ENCODE assay signal across 12 cellular contexts in genomic region chr17:71412803-71413202, GRCh38.
DNase-seq lines count a peak whose midpoint lies in the region; ATAC-seq and TF ChIP-seq lines count a peak whose summit lies in the region.
"Had no signal": no experiment of that assay in that cellular context is flagged by ENCODE, and none has a peak within 500 bp of the region (broad histone marks: within the 10 kb centered on the region; RNA-seq: fewer than 3 reads in every experiment).

No MANE protein-coding gene starts in this region.

- H3K4me3 Mint-ChIP-seq in chondrocyte (ENCODE audit: unreplicated experiment), result no peak overlapping the region
- H3K4me3 Mint-ChIP-seq in activated T-cell treated with anti-CD3 and anti-CD28 coated beads, Interleukin-2, amount 50 U/mL, for 4 hours, result no peak overlapping the region

- peak overlapping the region; percentile 93 for H3K27ac Mint-ChIP-seq in chondrocyte (ENCODE audit: unreplicated experiment)

- TF ChIP-seq CTCF in chondrocyte (IDR thresholded peaks at IDR 0.05) (no peak), spleen (IDR thresholded peaks at IDR 0.05 in 8 of 11, conservative IDR thresholded peaks at IDR 0.05 in 3 of 11) (no peak)

- no peaks in the 10 kb centered on the region for H3K36me3 Mint-ChIP-seq in chondrocyte (ENCODE audit: low read depth)
- no peaks in the 10 kb centered on the region for H3K36me3 Mint-ChIP-seq in activated T-cell treated with anti-CD3 and anti-CD28 coated beads, Interleukin-2, amount 50 U/mL, for 4 hours (ENCODE audit: insufficient read depth)

- DNase-seq in GM03348 (ENCODE audit: low spot score) (peak; percentile 85), NOMO-1 treated with DMSO at 0.1 percent for 48 hours (lab: John Stamatoyannopoulos, UW; ENCODE audit: unreplicated experiment) (peak; percentile 90), chondrocyte (ENCODE audit: low spot score) (no peak), non-pigmented ciliary epithelial cell (ENCODE audit: low read depth) (peak; percentile 97), spleen (no peak), GDM1 (lab: John Stamatoyannopoulos, UW) (no peak)
- no peak for DNase-seq in stimulated activated naive CD4-positive, alpha-beta T cell treated with Interleukin-2 at 50 U/mL for 16 hours (lab: John Stamatoyannopoulos, UW)
- DNase-seq in activated T-cell treated with anti-CD3 and anti-CD28 coated beads, Interleukin-2, amount 50 U/mL, for 4 hours, result no peak
- DNase-seq: DMS79 treated with DMSO at 0.1 percent for 48 hours; effector memory CD4-positive, alpha-beta T cell; left ventricle myocardium inferior; uterus had no signal

- H3K4me1 ChIP-seq in spleen, result no peaks in the 10 kb centered on the region
- H3K4me1 ChIP-seq: left ventricle myocardium inferior, uterus had no signal

- no peak for TF ChIP-seq POLR2A in spleen (IDR thresholded peaks at IDR 0.05)

- peaks cover 0 to 4% (median 0%) of the 10 kb centered on the region in 8 donors for H3K9me3 ChIP-seq in spleen
- H3K9me3 ChIP-seq: left ventricle myocardium inferior, uterus had no signal

- WGBS in spleen, 5 donors, result 75 to 90% (median 83%) methylated on average over 5 of the region's 5 CpGs

- ATAC-seq in activated T-cell treated with anti-CD3 and anti-CD28 coated beads, Interleukin-2, amount 50 U/mL, for 4 hours, result no peak

- intact Hi-C loops in spleen (cut with DNase I; ENCODE audit: low total_unique reads), result no loop called here

- H3K27me3 ChIP-seq in spleen (replicated peaks in 1 of 7), result no peaks in the 10 kb centered on the region
- H3K27me3 ChIP-seq: uterus had no signal

- H3K36me3 ChIP-seq in spleen, result no peaks in the 10 kb centered on the region
- H3K36me3 ChIP-seq: left ventricle myocardium inferior, uterus had no signal

- no peaks in the 10 kb centered on the region for H3K27me3 Mint-ChIP-seq in chondrocyte (ENCODE audit: low read depth)
- H3K27me3 Mint-ChIP-seq in activated T-cell treated with anti-CD3 and anti-CD28 coated beads, Interleukin-2, amount 50 U/mL, for 4 hours (ENCODE audit: low read depth), result no peaks in the 10 kb centered on the region

- H3K27ac ChIP-seq in spleen, result no peak overlapping the region
- H3K27ac ChIP-seq: left ventricle myocardium inferior, uterus had no signal

- no peak overlapping the region for H3K4me3 ChIP-seq in spleen
- H3K4me3 ChIP-seq: left ventricle myocardium inferior, uterus had no signal

- H3K4me1 Mint-ChIP-seq in chondrocyte (ENCODE audit: low read depth), result peaks cover 32% of the 10 kb centered on the region
- no peaks in the 10 kb centered on the region for H3K4me1 Mint-ChIP-seq in activated T-cell treated with anti-CD3 and anti-CD28 coated beads, Interleukin-2, amount 50 U/mL, for 4 hours (ENCODE audit: low read depth)

- H3K9me3 Mint-ChIP-seq in chondrocyte (ENCODE audit: low read depth), result no peaks in the 10 kb centered on the region
- peaks cover 11% of the 10 kb centered on the region for H3K9me3 Mint-ChIP-seq in activated T-cell treated with anti-CD3 and anti-CD28 coated beads, Interleukin-2, amount 50 U/mL, for 4 hours

Comparison
In these comparisons a context has a peak if more than half of its experiments do, and no peak if none do; other contexts are left out.
1. DNase-seq: peak in GM03348 (single experiment), NOMO-1 treated with DMSO at 0.1 percent for 48 hours (single experiment) and non-pigmented ciliary epithelial cell (single experiment); none in chondrocyte (single experiment), stimulated activated naive CD4-positive, alpha-beta T cell treated with Interleukin-2 at 50 U/mL for 16 hours (single experiment), spleen (single experiment), GDM1 (single experiment) and activated T-cell treated with anti-CD3 and anti-CD28 coated beads, Interleukin-2, amount 50 U/mL, for 4 hours (single experiment).